Comparison of ENCODE assay signal across 8 cellular contexts in the genomic region with DNA sequence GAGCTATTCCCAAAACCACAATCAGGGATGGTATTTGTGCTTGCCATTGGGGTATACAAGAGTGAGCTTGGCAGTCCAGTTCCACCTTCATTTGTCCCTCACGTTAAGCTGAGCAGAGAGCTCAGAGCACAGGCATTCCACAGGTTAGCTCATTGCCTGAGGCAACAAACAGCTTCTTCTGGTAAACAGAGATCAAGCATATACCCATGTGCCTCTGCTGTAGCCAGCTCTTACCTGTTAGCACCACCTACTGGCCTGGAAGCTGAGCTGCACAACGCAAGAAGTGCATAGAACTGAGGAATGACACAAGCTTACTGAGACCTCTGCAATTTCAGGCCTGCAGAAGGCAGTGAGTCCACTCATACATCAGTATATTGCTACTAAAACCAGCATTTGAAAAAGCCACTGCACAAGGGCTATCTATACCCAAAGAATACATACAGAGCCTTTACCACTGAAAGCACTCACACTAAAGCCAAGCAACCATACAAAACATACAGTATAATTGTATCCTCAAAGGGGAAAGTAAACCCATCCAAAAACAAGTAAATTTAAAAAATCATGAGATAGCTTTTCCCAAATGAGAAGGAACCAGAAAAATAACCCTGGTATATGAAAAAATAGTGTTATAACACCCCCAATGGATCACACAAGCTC.
DNase-seq lines count a peak whose midpoint lies in the region; ATAC-seq and TF ChIP-seq lines count a peak whose summit lies in the region.

No MANE protein-coding gene starts in this region.

- H3K4me3 Mint-ChIP-seq in endodermal cell: no peak overlapping the region

- H3K9me3 ChIP-seq in endodermal cell (ENCODE audit: control insufficient read depth, low read length): no peaks in the 10 kb centered on the region

- peaks cover 10% of the 10 kb centered on the region for H3K27me3 Mint-ChIP-seq in endodermal cell (ENCODE audit: insufficient read depth)

- no peak overlapping the region for H3K27ac ChIP-seq in endodermal cell (ENCODE audit: low read depth, low read length)

- peak overlapping the region; percentile 55 for H3K27ac Mint-ChIP-seq in endodermal cell

- WGBS in endodermal cell (ENCODE audit: insufficient coverage in 1 of 2, insufficient read length in 1 of 2), 2 experiments: 0 to 5% methylated on average over 1 to 2 of the region's 2 CpGs

- no peaks in the 10 kb centered on the region for H3K36me3 ChIP-seq in endodermal cell (ENCODE audit: control insufficient read depth, insufficient read depth, low read length)

- peaks cover 4% of the 10 kb centered on the region for H3K4me1 Mint-ChIP-seq in endodermal cell

- no peaks in the 10 kb centered on the region for H3K4me1 ChIP-seq in endodermal cell (ENCODE audit: control insufficient read depth, insufficient read depth, low read length)

- H3K27me3 ChIP-seq in endodermal cell (ENCODE audit: control insufficient read depth, insufficient read depth, low read length, poor library complexity, severe bottlenecking): no peaks in the 10 kb centered on the region

- in situ Hi-C loops in ACHN (cut with HindIII; ENCODE audit: low pct_ligation_motif_present, low pct_unique_long_range_greater_than_20kb, low sequenced_read_pairs): no loop called here

- peak; percentile 51 for DNase-seq in ACHN
- DNase-seq in NCI-H446 (lab: John Stamatoyannopoulos, UW): peak; percentile 27 to 69
- peak; percentile 89 for DNase-seq in endodermal cell
- no peak for DNase-seq in mesenteric fat pad (ENCODE audit: low spot score)
- DNase-seq in stimulated activated CD8-positive, alpha-beta memory T cell treated with anti-CD3 and anti-CD28 coated beads, Interleukin-4, amount 100 ng/mL, for 48 hours: no peak

- no peak overlapping the region for H3K4me3 ChIP-seq in endodermal cell (ENCODE audit: low read length)

- peak; percentile 95 for TF ChIP-seq CTCF in endodermal cell (conservative IDR thresholded peaks at IDR 0.05)

- ATAC-seq in GM18858 (IDR thresholded peaks at IDR 0.05; ENCODE audit: unreplicated experiment): peak; percentile 97
- ATAC-seq in HG02970 (IDR thresholded peaks at IDR 0.05; ENCODE audit: low FRiP score, unreplicated experiment): peak; percentile 80
- ATAC-seq in GM21360 (IDR thresholded peaks at IDR 0.05; ENCODE audit: unreplicated experiment): no peak

- no peak overlapping the region for H3K9ac ChIP-seq in endodermal cell (ENCODE audit: extremely low read depth, low read length, poor library complexity, severe bottlenecking)

- H3K36me3 Mint-ChIP-seq in endodermal cell (ENCODE audit: low read depth): no peaks in the 10 kb centered on the region

- peaks cover 2% of the 10 kb centered on the region for H3K9me3 Mint-ChIP-seq in endodermal cell

Comparison
In these comparisons a context has a peak if more than half of its experiments do, and no peak if none do; other contexts are left out.
1. DNase-seq: peak in ACHN (single experiment), NCI-H446 (2 of 2) and endodermal cell (single experiment); none in mesenteric fat pad (single experiment) and stimulated activated CD8-positive, alpha-beta memory T cell treated with anti-CD3 and anti-CD28 coated beads, Interleukin-4, amount 100 ng/mL, for 48 hours (single experiment).